ENCODE assay signal across 11 cellular contexts in genomic region chr6:31948753-31949413, GRCh38. TPM values are rescaled to one million over a fixed set of nuclear protein-coding genes. Genes with fewer than 3 reads are reported as not detected.
DNase-seq lines count a peak whose midpoint lies in the region; ATAC-seq and TF ChIP-seq lines count a peak whose summit lies in the region.
"Had no signal": no experiment of that assay in that cellular context is flagged by ENCODE, and none has a peak within 500 bp of the region (broad histone marks: within the 10 kb centered on the region; RNA-seq: fewer than 3 reads in every experiment).

No MANE protein-coding gene starts in this region.

- BruUV-seq in MCF 10A (replicated peaks; lab: Mats Ljungman, UMichigan) = no TSS peak

- POLR2A ChIA-PET in MCF 10A (lab: Yijun Ruan, JAX) = interaction anchor here (1.6 to 3.6 kb wide), 4 partner anchors 10 to 51 kb away, joined by 6 to 24 read pairs (median 8); partner anchors contain the start of genes DXO, EHMT2, NELFE and SKIC2

- intact Hi-C loops in MCF 10A (cut with micrococcal nuclease) (no loop called here), breast epithelium (cut with DNase I; ENCODE audit: low total_unique reads) (no loop called here), aorta (cut with DNase I) (loop anchor here in 1 of 2 donors (5.0 kb wide), 1 partner anchor 47 kb away; the partner anchor contains the start of gene ZBTB12), tibial artery (cut with DNase I; ENCODE audit: low total_unique reads) (no loop called here)

- H3K36me3 ChIP-seq in breast epithelium (no peaks in the 10 kb centered on the region), aorta (ENCODE audit: control insufficient read depth in 1 of 2, insufficient read depth in 2 of 2, low read length in 1 of 2) (peaks cover 0 to 4% of the 10 kb centered on the region in 2 donors), tibial artery (peaks cover 18 to 35% (median 23%) of the 10 kb centered on the region in 3 donors)

- H3K27me3 Mint-ChIP-seq in MCF 10A (ENCODE audit: insufficient read depth, unreplicated experiment) = no peaks in the 10 kb centered on the region

- no peak for ATAC-seq in aorta (ENCODE audit: low FRiP score)
- ATAC-seq: A549; stimulated activated naive B cell treated with anti-CD40 and anti-IgM and Interleukin-4, amounts not matched to agents 10 μg/mL and 1 μg/mL and 100 μg/mL, for 72 hours had no signal

- peak overlapping the region; percentile 70 for H3K27ac Mint-ChIP-seq in MCF 10A (ENCODE audit: low read depth, unreplicated experiment)

- H3K27me3 ChIP-seq in breast epithelium = no peaks in the 10 kb centered on the region
- no peaks in the 10 kb centered on the region for H3K27me3 ChIP-seq in aorta (ENCODE audit: control insufficient read depth in 1 of 2, insufficient read depth in 2 of 2, low read length in 1 of 2)
- H3K27me3 ChIP-seq in tibial artery = no peaks in the 10 kb centered on the region

- H3K27ac ChIP-seq in breast epithelium = peak overlapping the region in 1 of 2 donors; percentile 98
- no peak overlapping the region for H3K27ac ChIP-seq in aorta (ENCODE audit: low read depth in 1 of 2, low read length in 2 of 2)
- no peak overlapping the region for H3K27ac ChIP-seq in tibial artery
- H3K27ac ChIP-seq: A549 had no signal

- DNase-seq in MCF 10A (ENCODE audit: unreplicated experiment) = peak; percentile 54
- DNase-seq in breast epithelium (ENCODE audit: low spot score in 2 of 2) = no peak
- DNase-seq in erythroblast (lab: John Stamatoyannopoulos, UW) = peak; percentile 65 to 71
- peak; percentile 38 to 64 for DNase-seq in aorta
- DNase-seq in HuH-7 (ENCODE audit: low spot score) = no peak
- no peak for DNase-seq in tibial artery
- DNase-seq: activated effector memory CD4-positive, alpha-beta T cell treated with anti-CD3 and anti-CD28 coated beads, Interleukin-2, amount 50 U/mL, for 16 hours; dermis blood vessel endothelial cell; NCI-H187; stimulated activated naive B cell treated with anti-CD40 and anti-IgM and Interleukin-4, amounts not matched to agents 10 μg/mL and 1 μg/mL and 100 μg/mL, for 72 hours had no signal

- CTCF ChIA-PET in MCF 10A (lab: Yijun Ruan, JAX) = interaction anchor here (0.6 to 2.5 kb wide), 3 partner anchors 13 to 372 kb away, joined by 3 to 6 read pairs (median 3); partner anchors contain the start of gene ZBTB12

- no peak overlapping the region for H3K4me3 ChIP-seq in breast epithelium
- H3K4me3 ChIP-seq in aorta (ENCODE audit: low read length in 2 of 2) = no peak overlapping the region
- H3K4me3 ChIP-seq in tibial artery = no peak overlapping the region
- H3K4me3 ChIP-seq: A549 had no signal

- H3K9me3 Mint-ChIP-seq in MCF 10A (ENCODE audit: unreplicated experiment) = no peaks in the 10 kb centered on the region
- H3K9me3 Mint-ChIP-seq: stimulated activated naive B cell treated with anti-CD40 and anti-IgM and Interleukin-4, amounts not matched to agents 10 μg/mL and 1 μg/mL and 100 μg/mL, for 72 hours had no signal

- peak overlapping the region; percentile 17 for H3K4me3 Mint-ChIP-seq in MCF 10A (ENCODE audit: unreplicated experiment)
- H3K4me3 Mint-ChIP-seq: stimulated activated naive B cell treated with anti-CD40 and anti-IgM and Interleukin-4, amounts not matched to agents 10 μg/mL and 1 μg/mL and 100 μg/mL, for 72 hours had no signal

- no peak for TF ChIP-seq POLR2A in breast epithelium (IDR thresholded peaks at IDR 0.05)
- no peak for TF ChIP-seq POLR2A in erythroblast (IDR thresholded peaks at IDR 0.05; ENCODE audit: low read length)

- peaks cover 47% of the 10 kb centered on the region for H3K4me1 Mint-ChIP-seq in MCF 10A (ENCODE audit: insufficient read depth, unreplicated experiment)

- H3K4me1 ChIP-seq in breast epithelium (peaks cover 10 to 17% of the 10 kb centered on the region in 2 donors), aorta (ENCODE audit: control insufficient read depth in 1 of 2, insufficient read depth in 2 of 2, low read length in 2 of 2) (no peaks in the 10 kb centered on the region), tibial artery (peaks cover 0 to 27% (median 21%) of the 10 kb centered on the region in 4 donors)

- 84 to 86% methylated on average over 6 of the region's 6 CpGs for WGBS in aorta, 2 donors

- H3K9me3 ChIP-seq in breast epithelium = no peaks in the 10 kb centered on the region
- H3K9me3 ChIP-seq in aorta (ENCODE audit: control insufficient read depth, low read length) = no peaks in the 10 kb centered on the region
- no peaks in the 10 kb centered on the region for H3K9me3 ChIP-seq in tibial artery
- H3K9me3 ChIP-seq: A549 had no signal

- TF ChIP-seq CTCF in MCF 10A (IDR thresholded peaks at IDR 0.05; ENCODE audit: unreplicated experiment) = no peak
- TF ChIP-seq CTCF in breast epithelium (IDR thresholded peaks at IDR 0.05) = no peak
- no peak for TF ChIP-seq CTCF in tibial artery (IDR thresholded peaks at IDR 0.05)

- peaks cover 52% of the 10 kb centered on the region for H3K36me3 Mint-ChIP-seq in MCF 10A (ENCODE audit: insufficient read depth, unreplicated experiment)

RNA-seq across cellular contexts. Expression of gene CFB, which starts 3.0 kb away (rescaled TPM):
- total RNA-seq in MCF 10A (2022) (24.5 and 24.6 TPM in 2 replicates), breast epithelium (100 to 1,000 TPM in 2 of 3 donors, 10 to 100 TPM in 1; 36.3 to 177 (median 130) TPM), aorta (100 to 1,000 TPM in 1 of 2 donors, 10 to 100 TPM in 1; 56.7 to 141 TPM)
- polyA plus RNA-seq in aorta = 10 to 100 TPM; 26.4 to 90.4 TPM

RNA-seq across cellular contexts. Expression of gene NELFE, which starts 9.9 kb away (rescaled TPM):
- total RNA-seq in MCF 10A (2022) = 90.7 and 113 TPM in 2 replicates
- total RNA-seq in breast epithelium = 10 to 100 TPM; 77.3 to 92.7 (median 90.1) TPM
- 10 to 100 TPM; 42.2 to 55.5 TPM for total RNA-seq in aorta
- polyA plus RNA-seq in aorta = 10 to 100 TPM; 61.9 to 71.5 TPM

RNA-seq across cellular contexts. Expression of gene SKIC2, which starts 10.1 kb away (rescaled TPM):
- 53.1 and 66.2 TPM in 2 replicates for total RNA-seq in MCF 10A (2022)
- 10 to 100 TPM; 30.7 to 46.5 (median 43.9) TPM for total RNA-seq in breast epithelium
- 10 to 100 TPM; 53.8 to 90.3 TPM for total RNA-seq in aorta
- 100 to 1,000 TPM in 1 of 2 donors, 10 to 100 TPM in 1; 26.7 to 188 TPM for polyA plus RNA-seq in aorta

RNA-seq across cellular contexts. Expression of gene C2, which starts 21.4 kb away (rescaled TPM):
- not detected in 2 replicates for total RNA-seq in MCF 10A (2022)
- total RNA-seq in breast epithelium = 10 to 100 TPM; 10.2 to 54.2 (median 15.4) TPM
- 10 to 100 TPM; 20.8 to 46.6 TPM for total RNA-seq in aorta
- 10 to 100 TPM in 1 of 2 donors, 1 to 10 TPM in 1; 5.6 to 16.7 TPM for polyA plus RNA-seq in aorta
- total RNA-seq: dermis blood vessel endothelial cell had no signal

RNA-seq across cellular contexts. Expression of gene DXO, which starts 23.1 kb away (rescaled TPM):
- total RNA-seq in MCF 10A (2022) = 39.1 and 41.4 TPM in 2 replicates
- total RNA-seq in breast epithelium = 10 to 100 TPM; 12.0 to 28.4 (median 22.0) TPM
- total RNA-seq in aorta = 10 to 100 TPM; 20.2 to 20.5 TPM
- 10 to 100 TPM in 1 of 2 donors, 1 to 10 TPM in 1; 5.1 to 41.7 TPM for polyA plus RNA-seq in aorta

Comparison
In these comparisons a context has a peak if more than half of its experiments do, and no peak if none do; other contexts are left out.
1. DNase-seq: peak in MCF 10A (single experiment), erythroblast (2 of 2) and aorta (2 of 2); none in breast epithelium (0 of 2), HuH-7 (single experiment) and tibial artery (0 of 2).